14 cellular contexts compared by ENCODE assay signal in genomic region chr7:141575654-141576448, GRCh38. TPM values are rescaled to one million over a fixed set of nuclear protein-coding genes. Genes with fewer than 3 reads are reported as not detected.
DNase-seq lines count a peak whose midpoint lies in the region; ATAC-seq and TF ChIP-seq lines count a peak whose summit lies in the region.
"Had no signal": no experiment of that assay in that cellular context is flagged by ENCODE, and none has a peak within 500 bp of the region (broad histone marks: within the 10 kb centered on the region; RNA-seq: fewer than 3 reads in every experiment).

No MANE protein-coding gene starts in this region.

- no peak for ATAC-seq in HCT116
- ATAC-seq: A549 had no signal

- DNase-seq in AG10803 (ENCODE audit: low read depth), result peak; percentile 58
- no peak for DNase-seq in HCT116 (ENCODE audit: low read depth, low spot score)
- DNase-seq in choroid plexus epithelial cell (ENCODE audit: low read depth), result peak; percentile 23
- peak; percentile 52 for DNase-seq in iris pigment epithelial cell (ENCODE audit: low read depth)
- DNase-seq in RKO (ENCODE audit: low spot score), result no peak
- DNase-seq in colonic mucosa, result no peak
- no peak for DNase-seq in epidermal melanocyte (ENCODE audit: insufficient read length, low spot score)
- DNase-seq in ecto neural progenitor cell (ENCODE audit: low spot score), result no peak
- DNase-seq: NCI-H1105 treated with DMSO at 0.1 percent for 48 hours, NCI-H1694 treated with DMSO at 0.1 percent for 48 hours, NCI-H2107, NCI-H2227 treated with DMSO at 0.1 percent for 48 hours had no signal

- H3K4me2 ChIP-seq in HCT116 (ENCODE audit: low read length), result no peak overlapping the region
- H3K4me2 ChIP-seq: A549 had no signal

- no peak overlapping the region for H3K9ac ChIP-seq in HCT116 (ENCODE audit: low read length)
- no peak overlapping the region for H3K9ac ChIP-seq in colonic mucosa (ENCODE audit: low read depth in 2 of 2, low read length in 2 of 2)

- intact Hi-C loops in HCT116 (cut with micrococcal nuclease), result no loop called here
- intact Hi-C loops in colonic mucosa (cut with DNase I), result no loop called here

- H3K36me3 ChIP-seq in HCT116 (ENCODE audit: control insufficient read depth in 1 of 2, insufficient read depth in 2 of 2, low read length in 2 of 2) (no peaks in the 10 kb centered on the region), colonic mucosa (no peaks in the 10 kb centered on the region)

- H3K27me3 ChIP-seq in HCT116 (ENCODE audit: insufficient read depth, low read length) (no peaks in the 10 kb centered on the region), colonic mucosa (no peaks in the 10 kb centered on the region)

- H3K4me1 ChIP-seq in HCT116 (ENCODE audit: control insufficient read depth in 1 of 2, insufficient read depth in 2 of 2, low read length in 2 of 2) (no peaks in the 10 kb centered on the region), colonic mucosa (no peaks in the 10 kb centered on the region)
- H3K4me1 ChIP-seq: A549 had no signal

- BruUV-seq in HCT116 (replicated peaks; lab: Mats Ljungman, UMichigan), result no TSS peak

- H3K4me3 ChIP-seq in AG10803 (ENCODE audit: low read length), result no peak overlapping the region
- no peak overlapping the region for H3K4me3 ChIP-seq in HCT116 (replicated peaks in 1 of 2; ENCODE audit: low read depth in 1 of 2, low read length in 2 of 2)
- H3K4me3 ChIP-seq in choroid plexus epithelial cell (ENCODE audit: low read depth, low read length), result no peak overlapping the region
- no peak overlapping the region for H3K4me3 ChIP-seq in colonic mucosa
- H3K4me3 ChIP-seq: A549 had no signal

- H3K27ac ChIP-seq in HCT116 (ENCODE audit: low read depth, low read length) (no peak overlapping the region), colonic mucosa (no peak overlapping the region)
- H3K27ac ChIP-seq: A549, C4-2B had no signal

- peaks cover 4 to 5% of the 10 kb centered on the region in 2 experiments; a peak in 2 of 4 replicates for H3K9me3 ChIP-seq in HCT116 (ENCODE audit: control insufficient read depth in 1 of 2, insufficient read depth in 1 of 2, low read depth in 1 of 2, low read length in 2 of 2)
- H3K9me3 ChIP-seq in colonic mucosa, result no peaks in the 10 kb centered on the region

- H3K9me2 ChIP-seq in HCT116 (ENCODE audit: insufficient read depth), result no peaks in the 10 kb centered on the region

- CTCF ChIA-PET in HCT116 (lab: Charles Lee), result no interaction called here

- no peak for TF ChIP-seq CTCF in AG10803 (conservative IDR thresholded peaks at IDR 0.05; ENCODE audit: low read length)
- no peak for TF ChIP-seq CTCF in HCT116 (IDR thresholded peaks at IDR 0.05 in 2 of 3, conservative IDR thresholded peaks at IDR 0.05 in 1 of 3; ENCODE audit: borderline replicate concordance in 1 of 3, insufficient read depth in 1 of 3, low read depth in 2 of 3, low read length in 2 of 3)
- TF ChIP-seq CTCF in choroid plexus epithelial cell (conservative IDR thresholded peaks at IDR 0.05; ENCODE audit: low read depth, low read length), result no peak
- TF ChIP-seq CTCF in colonic mucosa (IDR thresholded peaks at IDR 0.05), result no peak

- H4K20me1 ChIP-seq in HCT116 (ENCODE audit: insufficient read depth), result peaks cover under 1% of the 10 kb centered on the region; the same call in 1 of the 2 replicates

- TF ChIP-seq POLR2A in HCT116 (IDR thresholded peaks at IDR 0.05; ENCODE audit: borderline replicate concordance, extremely low read depth, insufficient read depth, insufficient read length), result no peak

- RAD21 ChIA-PET in HCT116 (lab: Charles Lee; ENCODE audit: low non-redundant PET in 1 of 2, low total read pairs in 2 of 2, uncharacterized antibody in 2 of 2, unreplicated experiment in 2 of 2), result no interaction called here

- H3K79me2 ChIP-seq in HCT116 (ENCODE audit: insufficient read depth, low read length), result peaks cover 4% of the 10 kb centered on the region; the same call in 1 of the 2 replicates

- TF ChIP-seq RAD21 in HCT116 (IDR thresholded peaks at IDR 0.05; ENCODE audit: low read depth), result no peak

- no peak overlapping the region for H2AFZ ChIP-seq in HCT116 (ENCODE audit: low read depth, low read length, poor library complexity, severe bottlenecking)

- POLR2A ChIA-PET in HCT116 (lab: Charles Lee), result no interaction called here

TF ChIP-seq in HCT116, 20 proteins besides CTCF, POLR2A, EP300 and RAD21:
- TF ChIP-seq SIN3A (IDR thresholded peaks at IDR 0.05; ENCODE audit: low read depth) (no peak), CBX3 (IDR thresholded peaks at IDR 0.05; ENCODE audit: low read depth) (peak; percentile 59; the same call in 1 of the 2 replicates), ELF1 (IDR thresholded peaks at IDR 0.05; ENCODE audit: borderline replicate concordance, low read depth) (no peak)

RNA-seq across cellular contexts. Expression of gene AGK, which starts 24.6 kb away (rescaled TPM):
- 36.3 TPM for total RNA-seq in HCT116 (2021; ENCODE audit: unreplicated experiment)
- 15.3 and 19.9 TPM in 2 replicates for polyA plus RNA-seq in HCT116 (2012)
- 10 to 100 TPM; 19.6 to 21.1 TPM for total RNA-seq in colonic mucosa

Comparison
In these comparisons a context has a peak if more than half of its experiments do, and no peak if none do; other contexts are left out.
1. DNase-seq: peak in AG10803 (single experiment), choroid plexus epithelial cell (single experiment) and iris pigment epithelial cell (single experiment); none in HCT116 (single experiment), RKO (single experiment), colonic mucosa (single experiment), epidermal melanocyte (single experiment) and ecto neural progenitor cell (single experiment).